ENCODE assay signal across 29 cellular contexts in the genomic region with DNA sequence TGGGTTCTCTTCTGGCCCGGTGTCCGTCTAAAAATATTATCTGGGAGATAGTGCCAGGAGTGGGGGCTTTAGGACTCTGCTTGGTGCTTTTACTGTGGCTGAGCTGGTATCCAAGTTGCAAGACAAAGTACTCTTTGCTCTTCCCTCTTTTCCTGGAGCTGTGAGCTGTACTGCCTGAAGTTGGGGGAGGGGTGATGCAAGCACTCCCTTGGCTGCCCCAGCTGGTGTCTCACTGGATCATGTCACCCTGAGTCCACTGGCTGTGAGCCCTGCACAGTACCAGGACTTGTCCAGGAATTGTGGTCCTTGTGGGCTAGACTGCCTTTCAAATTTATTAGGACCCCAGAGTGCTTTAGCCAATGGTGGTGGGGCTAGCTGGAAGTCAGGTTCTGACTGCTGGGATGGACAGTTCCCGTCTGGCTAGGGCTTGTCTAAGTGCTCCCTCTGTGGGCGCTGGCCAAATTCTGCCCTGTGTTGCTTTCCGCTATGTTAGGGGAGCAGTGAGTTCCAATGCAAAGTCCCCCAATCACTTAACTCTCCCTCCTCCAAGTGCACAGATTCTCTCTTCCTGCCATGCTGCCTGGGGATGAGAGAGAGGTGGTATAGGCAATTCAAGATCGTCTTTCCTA. TPM values are rescaled to one million over a fixed set of nuclear protein-coding genes. Genes with fewer than 3 reads are reported as not detected.
"Had no signal": no experiment of that assay in that cellular context is flagged by ENCODE, and none has a peak within 500 bp of the region (broad histone marks: within the 10 kb centered on the region; RNA-seq: fewer than 3 reads in every experiment).

No MANE protein-coding gene starts in this region.

- H3K27ac Mint-ChIP-seq: memory B cell; mesothelial cell of epicardium; naive B cell; natural killer cell treated with Interleukin-12 subunit alpha and Interleukin-12 subunit beta and Interleukin-15 and Interleukin-18, amount 100 ng/mL, for 72 hours; progenitor cell of endocrine pancreas; stimulated activated naive CD8-positive, alpha-beta T cell treated with anti-CD3 and anti-CD28 coated beads, Interleukin-15, amount 100 ng/mL, for 72 hours had no signal

- H3K4me1 ChIP-seq: gastrocnemius medialis, parathyroid adenoma, suprapubic skin, transverse colon, upper lobe of right lung, vagina had no signal

- H3K9me3 ChIP-seq: gastrocnemius medialis, mucosa of descending colon, suprapubic skin, transverse colon, upper lobe of right lung, vagina had no signal

- H3K4me1 Mint-ChIP-seq: memory B cell; mesothelial cell of epicardium; naive B cell; stimulated activated naive CD8-positive, alpha-beta T cell treated with anti-CD3 and anti-CD28 coated beads, Interleukin-15, amount 100 ng/mL, for 72 hours had no signal

- H3K27ac ChIP-seq: coronary artery, epithelial cell of prostate, gastrocnemius medialis, parathyroid adenoma, suprapubic skin, transverse colon, upper lobe of right lung, vagina had no signal

- H3K4me3 Mint-ChIP-seq: memory B cell; mesothelial cell of epicardium; naive B cell; natural killer cell treated with Interleukin-12 subunit alpha and Interleukin-12 subunit beta and Interleukin-15 and Interleukin-18, amount 100 ng/mL, for 72 hours; neural crest cell; stimulated activated naive CD8-positive, alpha-beta T cell treated with anti-CD3 and anti-CD28 coated beads, Interleukin-15, amount 100 ng/mL, for 72 hours had no signal

- H3K9me3 Mint-ChIP-seq: memory B cell; mesothelial cell of epicardium; naive B cell; natural killer cell treated with Interleukin-12 subunit alpha and Interleukin-12 subunit beta and Interleukin-15 and Interleukin-18, amount 100 ng/mL, for 72 hours; neural crest cell; stimulated activated naive CD8-positive, alpha-beta T cell treated with anti-CD3 and anti-CD28 coated beads, Interleukin-15, amount 100 ng/mL, for 72 hours had no signal

- ATAC-seq: esophagus mucosa; gastrocnemius medialis; left lobe of liver; mucosa of descending colon; natural killer cell treated with Interleukin-12 subunit alpha and Interleukin-12 subunit beta and Interleukin-15 and Interleukin-18, amount 100 ng/mL, for 72 hours; sciatic nerve; stimulated activated naive CD8-positive, alpha-beta T cell treated with anti-CD3 and anti-CD28 coated beads, Interleukin-15, amount 100 ng/mL, for 72 hours; upper lobe of right lung had no signal

- H3K9ac ChIP-seq: parathyroid adenoma had no signal

- DNase-seq: dermis blood vessel endothelial cell; foreskin fibroblast; gastrocnemius medialis; kidney; mucosa of descending colon; naive B cell; stimulated activated CD4-positive, alpha-beta T cell treated with anti-CD3 and anti-CD28 coated beads, Interleukin-12 subunit alpha, Interleukin-12 subunit beta, amount 100 ng/mL, for 4 hours; stimulated activated CD4-positive, alpha-beta T cell treated with anti-CD3 and anti-CD28 coated beads, Interleukin-1b, Interleukin-23, amount 100 ng/mL, for 48 hours; stimulated activated CD4-positive, alpha-beta T cell treated with anti-CD3 and anti-CD28 coated beads, Interleukin-4, amount 100 ng/mL, for 1 hour; stimulated activated CD8-positive, alpha-beta memory T cell treated with anti-CD3 and anti-CD28 coated beads, Interleukin-4, amount 100 ng/mL, for 48 hours; stimulated activated naive CD4-positive, alpha-beta T cell; stimulated activated naive CD8-positive, alpha-beta T cell treated with anti-CD3 and anti-CD28 coated beads, Interleukin-15, amount 100 ng/mL, for 72 hours; transverse colon; upper lobe of right lung had no signal

- FAIRE-seq: kidney had no signal

- H3K36me3 Mint-ChIP-seq: mesothelial cell of epicardium; naive B cell; natural killer cell treated with Interleukin-12 subunit alpha and Interleukin-12 subunit beta and Interleukin-15 and Interleukin-18, amount 100 ng/mL, for 72 hours had no signal

- H3K27me3 Mint-ChIP-seq: progenitor cell of endocrine pancreas had no signal

- H2AFZ ChIP-seq: parathyroid adenoma had no signal

- H3K4me3 ChIP-seq: coronary artery, gastrocnemius medialis, lung, mucosa of descending colon, smooth muscle cell, suprapubic skin, transverse colon, upper lobe of right lung, vagina had no signal

- H3K79me2 ChIP-seq: parathyroid adenoma had no signal

- H3K27me3 ChIP-seq: gastrocnemius medialis, suprapubic skin, transverse colon, upper lobe of right lung, vagina had no signal

- H3K36me3 ChIP-seq: gastrocnemius medialis, suprapubic skin, transverse colon, upper lobe of right lung, vagina had no signal

- H3K4me2 ChIP-seq: smooth muscle cell had no signal

RNA-seq across cellular contexts. Expression of a gene that starts 13.1 kb away (rescaled TPM):
- total RNA-seq: smooth muscle cell had no signal
- polyA plus RNA-seq: smooth muscle cell had no signal
